1 cellular context compared by ENCODE assay signal in the genomic region with DNA sequence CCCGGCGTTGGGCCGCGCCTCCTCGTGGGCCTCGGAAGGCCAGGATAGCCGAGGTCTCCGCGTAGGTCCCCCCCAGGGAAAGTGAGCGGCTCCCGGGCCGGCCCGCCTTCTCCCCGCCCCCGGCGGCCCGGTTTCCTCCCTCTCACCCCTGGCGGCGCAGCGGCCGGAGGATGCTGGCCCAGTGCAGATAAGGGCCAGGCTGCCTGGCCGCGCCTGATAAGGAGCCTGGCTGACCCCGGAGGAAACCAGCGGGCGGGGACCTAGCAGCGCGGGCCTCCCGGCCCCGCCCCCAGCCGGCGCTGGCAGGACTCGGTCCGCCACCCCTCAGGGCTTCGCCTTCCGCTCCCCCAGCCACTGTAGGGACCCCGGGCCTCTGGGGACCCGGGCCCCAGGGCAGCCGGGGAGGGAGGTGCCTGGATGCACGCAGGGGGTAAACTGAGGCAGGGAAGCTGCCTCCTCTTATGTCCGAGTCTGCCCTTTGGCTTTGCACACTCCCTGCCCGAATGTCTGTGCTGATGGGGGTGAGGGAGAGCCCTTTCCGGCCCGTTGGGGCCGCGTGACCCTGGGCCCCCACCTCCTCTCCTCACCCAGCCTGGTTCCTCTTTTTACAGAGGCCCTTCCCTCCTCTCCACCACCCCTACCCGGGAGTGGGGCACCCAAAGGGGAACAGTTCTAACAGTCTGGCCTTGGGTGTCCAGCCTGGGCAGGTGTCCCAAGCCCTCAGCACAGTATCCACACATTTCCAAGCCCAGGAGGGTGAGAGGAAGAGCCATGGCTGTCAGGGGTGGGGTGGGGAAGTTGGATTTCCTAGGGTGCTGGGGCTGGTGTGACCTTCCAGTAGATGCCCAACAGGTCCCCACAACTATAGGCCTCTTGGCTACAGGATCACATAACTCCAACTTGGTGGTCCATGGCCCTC.
TF ChIP-seq lines count a peak whose summit lies in the region.

A gene (minus strand): TSS at position 193 of the 919 bp plus-strand sequence. CDS start 1,687 bp downstream, outside the sequence.

TF ChIP-seq in K562, 482 proteins besides CTCF, POLR2A, EP300 and RAD21 (continued from another document and continues in another):
- TF ChIP-seq, protein P1, sequence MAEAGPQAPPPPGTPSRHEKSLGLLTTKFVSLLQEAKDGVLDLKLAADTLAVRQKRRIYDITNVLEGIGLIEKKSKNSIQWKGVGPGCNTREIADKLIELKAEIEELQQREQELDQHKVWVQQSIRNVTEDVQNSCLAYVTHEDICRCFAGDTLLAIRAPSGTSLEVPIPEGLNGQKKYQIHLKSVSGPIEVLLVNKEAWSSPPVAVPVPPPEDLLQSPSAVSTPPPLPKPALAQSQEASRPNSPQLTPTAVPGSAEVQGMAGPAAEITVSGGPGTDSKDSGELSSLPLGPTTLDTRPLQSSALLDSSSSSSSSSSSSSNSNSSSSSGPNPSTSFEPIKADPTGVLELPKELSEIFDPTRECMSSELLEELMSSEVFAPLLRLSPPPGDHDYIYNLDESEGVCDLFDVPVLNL (CRISPR knock-in tag; IDR thresholded peaks at IDR 0.05; ENCODE audit: low read depth) = no peak
- peak; percentile 98 for TF ChIP-seq POLR2AphosphoS5 (IDR thresholded peaks at IDR 0.05; ENCODE audit: control insufficient read depth, insufficient read depth, low read depth, low read length)
- no peak for TF ChIP-seq NFATC3 (IDR thresholded peaks at IDR 0.05)
- peak; percentile 92 for TF ChIP-seq POLR2G (IDR thresholded peaks at IDR 0.05; ENCODE audit: low read depth, low read length)
- peak; percentile 55; the same call in 1 of the 2 replicates for TF ChIP-seq KLF1 (tag; IDR thresholded peaks at IDR 0.05)
- TF ChIP-seq TAF1 (IDR thresholded peaks at IDR 0.05; ENCODE audit: control insufficient read depth, extremely low read depth, insufficient read depth, low read length, severe bottlenecking) = peak; percentile 78
- TF ChIP-seq, protein P2, sequence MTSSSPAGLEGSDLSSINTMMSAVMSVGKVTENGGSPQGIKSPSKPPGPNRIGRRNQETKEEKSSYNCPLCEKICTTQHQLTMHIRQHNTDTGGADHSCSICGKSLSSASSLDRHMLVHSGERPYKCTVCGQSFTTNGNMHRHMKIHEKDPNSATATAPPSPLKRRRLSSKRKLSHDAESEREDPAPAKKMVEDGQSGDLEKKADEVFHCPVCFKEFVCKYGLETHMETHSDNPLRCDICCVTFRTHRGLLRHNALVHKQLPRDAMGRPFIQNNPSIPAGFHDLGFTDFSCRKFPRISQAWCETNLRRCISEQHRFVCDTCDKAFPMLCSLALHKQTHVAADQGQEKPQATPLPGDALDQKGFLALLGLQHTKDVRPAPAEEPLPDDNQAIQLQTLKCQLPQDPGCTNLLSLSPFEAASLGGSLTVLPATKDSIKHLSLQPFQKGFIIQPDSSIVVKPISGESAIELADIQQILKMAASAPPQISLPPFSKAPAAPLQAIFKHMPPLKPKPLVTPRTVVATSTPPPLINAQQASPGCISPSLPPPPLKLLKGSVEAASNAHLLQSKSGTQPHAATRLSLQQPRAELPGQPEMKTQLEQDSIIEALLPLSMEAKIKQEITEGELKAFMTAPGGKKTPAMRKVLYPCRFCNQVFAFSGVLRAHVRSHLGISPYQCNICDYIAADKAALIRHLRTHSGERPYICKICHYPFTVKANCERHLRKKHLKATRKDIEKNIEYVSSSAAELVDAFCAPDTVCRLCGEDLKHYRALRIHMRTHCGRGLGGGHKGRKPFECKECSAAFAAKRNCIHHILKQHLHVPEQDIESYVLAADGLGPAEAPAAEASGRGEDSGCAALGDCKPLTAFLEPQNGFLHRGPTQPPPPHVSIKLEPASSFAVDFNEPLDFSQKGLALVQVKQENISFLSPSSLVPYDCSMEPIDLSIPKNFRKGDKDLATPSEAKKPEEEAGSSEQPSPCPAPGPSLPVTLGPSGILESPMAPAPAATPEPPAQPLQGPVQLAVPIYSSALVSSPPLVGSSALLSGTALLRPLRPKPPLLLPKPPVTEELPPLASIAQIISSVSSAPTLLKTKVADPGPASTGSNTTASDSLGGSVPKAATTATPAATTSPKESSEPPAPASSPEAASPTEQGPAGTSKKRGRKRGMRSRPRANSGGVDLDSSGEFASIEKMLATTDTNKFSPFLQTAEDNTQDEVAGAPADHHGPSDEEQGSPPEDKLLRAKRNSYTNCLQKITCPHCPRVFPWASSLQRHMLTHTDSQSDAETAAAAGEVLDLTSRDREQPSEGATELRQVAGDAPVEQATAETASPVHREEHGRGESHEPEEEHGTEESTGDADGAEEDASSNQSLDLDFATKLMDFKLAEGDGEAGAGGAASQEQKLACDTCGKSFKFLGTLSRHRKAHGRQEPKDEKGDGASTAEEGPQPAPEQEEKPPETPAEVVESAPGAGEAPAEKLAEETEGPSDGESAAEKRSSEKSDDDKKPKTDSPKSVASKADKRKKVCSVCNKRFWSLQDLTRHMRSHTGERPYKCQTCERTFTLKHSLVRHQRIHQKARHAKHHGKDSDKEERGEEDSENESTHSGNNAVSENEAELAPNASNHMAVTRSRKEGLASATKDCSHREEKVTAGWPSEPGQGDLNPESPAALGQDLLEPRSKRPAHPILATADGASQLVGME (CRISPR knock-in tag; IDR thresholded peaks at IDR 0.05) = no peak
- no peak for TF ChIP-seq RBM34 (IDR thresholded peaks at IDR 0.05; ENCODE audit: borderline replicate concordance, insufficient read depth, low read length)
- peak; percentile 97 for TF ChIP-seq TARDBP (IDR thresholded peaks at IDR 0.05)
- TF ChIP-seq, protein P3, sequence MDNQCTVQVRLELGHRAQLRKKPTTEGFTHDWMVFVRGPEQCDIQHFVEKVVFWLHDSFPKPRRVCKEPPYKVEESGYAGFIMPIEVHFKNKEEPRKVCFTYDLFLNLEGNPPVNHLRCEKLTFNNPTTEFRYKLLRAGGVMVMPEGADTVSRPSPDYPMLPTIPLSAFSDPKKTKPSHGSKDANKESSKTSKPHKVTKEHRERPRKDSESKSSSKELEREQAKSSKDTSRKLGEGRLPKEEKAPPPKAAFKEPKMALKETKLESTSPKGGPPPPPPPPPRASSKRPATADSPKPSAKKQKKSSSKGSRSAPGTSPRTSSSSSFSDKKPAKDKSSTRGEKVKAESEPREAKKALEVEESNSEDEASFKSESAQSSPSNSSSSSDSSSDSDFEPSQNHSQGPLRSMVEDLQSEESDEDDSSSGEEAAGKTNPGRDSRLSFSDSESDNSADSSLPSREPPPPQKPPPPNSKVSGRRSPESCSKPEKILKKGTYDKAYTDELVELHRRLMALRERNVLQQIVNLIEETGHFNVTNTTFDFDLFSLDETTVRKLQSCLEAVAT (IDR thresholded peaks at IDR 0.05) = no peak; a peak in 1 of 4 replicates
- no peak for TF ChIP-seq SLC30A9 (CRISPR knock-in tag; IDR thresholded peaks at IDR 0.05)
- TF ChIP-seq PHF8 (IDR thresholded peaks at IDR 0.05; ENCODE audit: borderline replicate concordance, low read length) = peak; percentile 64; the same call in 1 of the 2 replicates
- TF ChIP-seq POLR2H (tag; IDR thresholded peaks at IDR 0.05; ENCODE audit: low read depth) = peak; percentile 87
- TF ChIP-seq DDX20 (tag; IDR thresholded peaks at IDR 0.05; ENCODE audit: low read depth) = no peak
- no peak for TF ChIP-seq HMG20A (CRISPR knock-in tag; conservative IDR thresholded peaks at IDR 0.05)
- TF ChIP-seq LARP7 (IDR thresholded peaks at IDR 0.05) = no peak
- TF ChIP-seq CHD2 (IDR thresholded peaks at IDR 0.05; ENCODE audit: low read depth, low read length) = no peak; the same call in 1 of the 2 replicates
- TF ChIP-seq, protein P4, sequence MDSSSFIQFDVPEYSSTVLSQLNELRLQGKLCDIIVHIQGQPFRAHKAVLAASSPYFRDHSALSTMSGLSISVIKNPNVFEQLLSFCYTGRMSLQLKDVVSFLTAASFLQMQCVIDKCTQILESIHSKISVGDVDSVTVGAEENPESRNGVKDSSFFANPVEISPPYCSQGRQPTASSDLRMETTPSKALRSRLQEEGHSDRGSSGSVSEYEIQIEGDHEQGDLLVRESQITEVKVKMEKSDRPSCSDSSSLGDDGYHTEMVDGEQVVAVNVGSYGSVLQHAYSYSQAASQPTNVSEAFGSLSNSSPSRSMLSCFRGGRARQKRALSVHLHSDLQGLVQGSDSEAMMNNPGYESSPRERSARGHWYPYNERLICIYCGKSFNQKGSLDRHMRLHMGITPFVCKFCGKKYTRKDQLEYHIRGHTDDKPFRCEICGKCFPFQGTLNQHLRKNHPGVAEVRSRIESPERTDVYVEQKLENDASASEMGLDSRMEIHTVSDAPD (CRISPR knock-in tag; IDR thresholded peaks at IDR 0.05) = no peak
- TF ChIP-seq ZNF253 (CRISPR knock-in tag; conservative IDR thresholded peaks at IDR 0.05) = no peak
- no peak for TF ChIP-seq SRSF7 (optimal IDR thresholded peaks at IDR 0.05; ENCODE audit: low read depth, low read length)
- TF ChIP-seq PHTF2 (CRISPR knock-in tag; IDR thresholded peaks at IDR 0.05) = no peak
- TF ChIP-seq, protein P5, sequence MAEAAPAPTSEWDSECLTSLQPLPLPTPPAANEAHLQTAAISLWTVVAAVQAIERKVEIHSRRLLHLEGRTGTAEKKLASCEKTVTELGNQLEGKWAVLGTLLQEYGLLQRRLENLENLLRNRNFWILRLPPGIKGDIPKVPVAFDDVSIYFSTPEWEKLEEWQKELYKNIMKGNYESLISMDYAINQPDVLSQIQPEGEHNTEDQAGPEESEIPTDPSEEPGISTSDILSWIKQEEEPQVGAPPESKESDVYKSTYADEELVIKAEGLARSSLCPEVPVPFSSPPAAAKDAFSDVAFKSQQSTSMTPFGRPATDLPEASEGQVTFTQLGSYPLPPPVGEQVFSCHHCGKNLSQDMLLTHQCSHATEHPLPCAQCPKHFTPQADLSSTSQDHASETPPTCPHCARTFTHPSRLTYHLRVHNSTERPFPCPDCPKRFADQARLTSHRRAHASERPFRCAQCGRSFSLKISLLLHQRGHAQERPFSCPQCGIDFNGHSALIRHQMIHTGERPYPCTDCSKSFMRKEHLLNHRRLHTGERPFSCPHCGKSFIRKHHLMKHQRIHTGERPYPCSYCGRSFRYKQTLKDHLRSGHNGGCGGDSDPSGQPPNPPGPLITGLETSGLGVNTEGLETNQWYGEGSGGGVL (CRISPR knock-in tag; IDR thresholded peaks at IDR 0.05) = no peak
- 0 out of 2 replicates have a peak, but pooled peaks have one; percentile 8 for TF ChIP-seq ZNF695 (CRISPR knock-in tag; IDR thresholded peaks at IDR 0.05)
- no peak for TF ChIP-seq RBM17 (IDR thresholded peaks at IDR 0.05; ENCODE audit: borderline replicate concordance, low read depth, low read length)
- peak; percentile 78 for TF ChIP-seq TBP (optimal IDR thresholded peaks at IDR 0.05; ENCODE audit: low read depth, low read length)
- TF ChIP-seq, protein P6, sequence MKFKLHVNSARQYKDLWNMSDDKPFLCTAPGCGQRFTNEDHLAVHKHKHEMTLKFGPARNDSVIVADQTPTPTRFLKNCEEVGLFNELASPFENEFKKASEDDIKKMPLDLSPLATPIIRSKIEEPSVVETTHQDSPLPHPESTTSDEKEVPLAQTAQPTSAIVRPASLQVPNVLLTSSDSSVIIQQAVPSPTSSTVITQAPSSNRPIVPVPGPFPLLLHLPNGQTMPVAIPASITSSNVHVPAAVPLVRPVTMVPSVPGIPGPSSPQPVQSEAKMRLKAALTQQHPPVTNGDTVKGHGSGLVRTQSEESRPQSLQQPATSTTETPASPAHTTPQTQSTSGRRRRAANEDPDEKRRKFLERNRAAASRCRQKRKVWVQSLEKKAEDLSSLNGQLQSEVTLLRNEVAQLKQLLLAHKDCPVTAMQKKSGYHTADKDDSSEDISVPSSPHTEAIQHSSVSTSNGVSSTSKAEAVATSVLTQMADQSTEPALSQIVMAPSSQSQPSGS (CRISPR knock-in tag; IDR thresholded peaks at IDR 0.05) = no peak
- TF ChIP-seq MTA3 (IDR thresholded peaks at IDR 0.05; ENCODE audit: borderline replicate concordance) = peak; percentile 89
- peak; percentile 26; the same call in 1 of the 2 replicates for TF ChIP-seq KDM2B (CRISPR knock-in tag; IDR thresholded peaks at IDR 0.05)
- peak; percentile 22; the same call in 1 of the 2 replicates for TF ChIP-seq TRIM28 (IDR thresholded peaks at IDR 0.05)
- peak; percentile 73 for TF ChIP-seq FOSL1 (tag; conservative IDR thresholded peaks at IDR 0.05)
- no peak for TF ChIP-seq MTF1 (CRISPR knock-in tag; IDR thresholded peaks at IDR 0.05; ENCODE audit: borderline replicate concordance)
- 0 out of 2 replicates have a peak, but pooled peaks have one; percentile 12 for TF ChIP-seq IFI16 (CRISPR knock-in tag; IDR thresholded peaks at IDR 0.05)
- TF ChIP-seq BRF1 (IDR thresholded peaks at IDR 0.05; ENCODE audit: borderline replicate concordance, extremely low read depth, insufficient read length) = no peak
- no peak for TF ChIP-seq U2AF2 (optimal IDR thresholded peaks at IDR 0.05; ENCODE audit: low read depth, low read length)
- TF ChIP-seq ZNF311 (CRISPR knock-in tag; IDR thresholded peaks at IDR 0.05) = no peak; the same call in 1 of the 2 replicates
- TF ChIP-seq, protein P7, sequence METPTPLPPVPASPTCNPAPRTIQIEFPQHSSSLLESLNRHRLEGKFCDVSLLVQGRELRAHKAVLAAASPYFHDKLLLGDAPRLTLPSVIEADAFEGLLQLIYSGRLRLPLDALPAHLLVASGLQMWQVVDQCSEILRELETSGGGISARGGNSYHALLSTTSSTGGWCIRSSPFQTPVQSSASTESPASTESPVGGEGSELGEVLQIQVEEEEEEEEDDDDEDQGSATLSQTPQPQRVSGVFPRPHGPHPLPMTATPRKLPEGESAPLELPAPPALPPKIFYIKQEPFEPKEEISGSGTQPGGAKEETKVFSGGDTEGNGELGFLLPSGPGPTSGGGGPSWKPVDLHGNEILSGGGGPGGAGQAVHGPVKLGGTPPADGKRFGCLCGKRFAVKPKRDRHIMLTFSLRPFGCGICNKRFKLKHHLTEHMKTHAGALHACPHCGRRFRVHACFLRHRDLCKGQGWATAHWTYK (CRISPR knock-in tag; IDR thresholded peaks at IDR 0.05) = peak; percentile 85
- TF ChIP-seq EHMT2 (IDR thresholded peaks at IDR 0.05) = no peak
- TF ChIP-seq, protein P8, sequence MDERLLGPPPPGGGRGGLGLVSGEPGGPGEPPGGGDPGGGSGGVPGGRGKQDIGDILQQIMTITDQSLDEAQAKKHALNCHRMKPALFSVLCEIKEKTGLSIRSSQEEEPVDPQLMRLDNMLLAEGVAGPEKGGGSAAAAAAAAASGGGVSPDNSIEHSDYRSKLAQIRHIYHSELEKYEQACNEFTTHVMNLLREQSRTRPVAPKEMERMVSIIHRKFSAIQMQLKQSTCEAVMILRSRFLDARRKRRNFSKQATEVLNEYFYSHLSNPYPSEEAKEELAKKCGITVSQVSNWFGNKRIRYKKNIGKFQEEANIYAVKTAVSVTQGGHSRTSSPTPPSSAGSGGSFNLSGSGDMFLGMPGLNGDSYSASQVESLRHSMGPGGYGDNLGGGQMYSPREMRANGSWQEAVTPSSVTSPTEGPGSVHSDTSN (CRISPR knock-in tag; IDR thresholded peaks at IDR 0.05; ENCODE audit: low read depth) = no peak
- TF ChIP-seq, protein P8 (tag; conservative IDR thresholded peaks at IDR 0.05; ENCODE audit: low read depth) = no peak; the same call in 1 of the 2 replicates
- no peak for TF ChIP-seq ZNF780A (CRISPR knock-in tag; IDR thresholded peaks at IDR 0.05)
